12 cellular contexts compared by ENCODE assay signal in the genomic region with DNA sequence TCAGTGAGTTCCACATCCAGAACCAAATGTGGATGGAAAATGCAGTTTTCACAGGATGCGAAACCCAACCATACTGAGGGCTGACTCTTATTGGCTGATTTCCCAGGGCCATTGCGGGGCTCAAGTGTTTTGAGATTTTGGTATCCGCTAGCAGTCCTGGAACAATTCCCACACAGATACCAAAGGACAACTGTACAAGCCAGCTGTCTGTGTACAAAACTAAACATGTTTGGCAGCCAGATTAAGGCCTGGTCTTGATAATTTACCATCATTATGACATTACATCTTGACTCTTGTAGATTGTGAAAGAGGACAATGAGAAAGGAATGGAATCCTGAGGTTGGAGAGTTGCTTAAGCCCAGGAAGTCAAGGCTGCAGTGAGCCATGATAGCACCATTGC.
"Had no signal": no experiment of that assay in that cellular context is flagged by ENCODE, and none has a peak within 500 bp of the region (broad histone marks: within the 10 kb centered on the region; RNA-seq: fewer than 3 reads in every experiment).

No MANE protein-coding gene starts in this region.

- H3K9ac ChIP-seq: neural progenitor cell had no signal

- H3K36me3 ChIP-seq: esophagus muscularis mucosa, neural progenitor cell, stomach, thoracic aorta had no signal

- H3K27me3 ChIP-seq: esophagus muscularis mucosa, neural progenitor cell, stomach had no signal

- H3K4me2 ChIP-seq: neural progenitor cell had no signal

- H2AFZ ChIP-seq: neural progenitor cell had no signal

- DNase-seq: activated CD4-positive, alpha-beta T cell treated with anti-CD3 and anti-CD28 coated beads, Interleukin-2, amount 50 U/mL, for 1 hour; activated effector memory CD4-positive, alpha-beta T cell treated with Interleukin-2 at 50 U/mL for 16 hours; amygdala; cerebellar nuclear complex; dorsolateral prefrontal cortex; hippocampal formation; kidney glomerular epithelial cell; small intestine; stomach had no signal

- H3K4me3 ChIP-seq: dorsolateral prefrontal cortex, esophagus muscularis mucosa, neural progenitor cell, stomach, thoracic aorta had no signal

- H3K4me1 ChIP-seq: esophagus muscularis mucosa, neural progenitor cell, stomach had no signal

- H3K9me3 ChIP-seq: esophagus muscularis mucosa, stomach, thoracic aorta had no signal

- H3K27ac ChIP-seq: dorsolateral prefrontal cortex, esophagus muscularis mucosa, neural progenitor cell, stomach, thoracic aorta had no signal
